Comparison of ENCODE assay signal across 8 cellular contexts in genomic region chr14:92783813-92784431, GRCh38. TPM values are rescaled to one million over a fixed set of nuclear protein-coding genes. Genes with fewer than 3 reads are reported as not detected.
DNase-seq lines count a peak whose midpoint lies in the region; ATAC-seq and TF ChIP-seq lines count a peak whose summit lies in the region.

No MANE protein-coding gene starts in this region.

- DNase-seq in BE2C (peak; percentile 29), LHCN-M2 (ENCODE audit: low read depth) (peak; percentile 56), OCI-M1 (lab: John Stamatoyannopoulos, UW) (peak; percentile 75), mammary epithelial cell (peak; percentile 50), kidney tubule cell (ENCODE audit: low spot score) (peak; percentile 72), testis (peak; percentile 71), ureter (ENCODE audit: low spot score) (no peak)

- dilution Hi-C loops in mammary epithelial cell (cut with HindIII; ENCODE audit: low sequenced_read_pairs) = no loop called here

- no peak overlapping the region for H3K4me2 ChIP-seq in mammary epithelial cell (ENCODE audit: insufficient read depth, low read depth, low read length)

- H3K9ac ChIP-seq in mammary epithelial cell (ENCODE audit: insufficient read depth, low read length) = no peak overlapping the region

- H3K9me3 ChIP-seq in BE2C (no peaks in the 10 kb centered on the region; the same call in 1 of the 2 replicates), mammary epithelial cell (replicated peaks; ENCODE audit: insufficient read depth, low read length) (no peaks in the 10 kb centered on the region), testis (no peaks in the 10 kb centered on the region)

- CTCF ChIA-PET in mammary epithelial cell (lab: Charles Lee; ENCODE audit: low non-redundant PET) = no interaction called here

- BruUV-seq in mammary epithelial cell (replicated peaks; lab: Mats Ljungman, UMichigan) = no TSS peak

- TF ChIP-seq CTCF in BE2C (IDR thresholded peaks at IDR 0.05; ENCODE audit: low read depth, low read length) (peak; percentile 66), mammary epithelial cell (conservative IDR thresholded peaks at IDR 0.05 in 1 of 2, IDR thresholded peaks at IDR 0.05 in 1 of 2; ENCODE audit: extremely low read depth in 1 of 2, insufficient read depth in 1 of 2, low read depth in 1 of 2, low read length in 2 of 2) (peak; percentile 41 to 57), testis (IDR thresholded peaks at IDR 0.05) (peak; percentile 46 to 62 (median 54))

- no peaks in the 10 kb centered on the region for H3K79me2 ChIP-seq in mammary epithelial cell (ENCODE audit: insufficient read depth, low read length)

- 53% methylated on average over 2 of the region's 2 CpGs for WGBS in mammary epithelial cell (ENCODE audit: low coverage, missing lambda C conversion rate)
- 41 to 47% methylated on average over 2 of the region's 2 CpGs for WGBS in testis, 2 donors

- H4K20me1 ChIP-seq in mammary epithelial cell (ENCODE audit: insufficient read depth, low read length) = no peaks in the 10 kb centered on the region

- H3K36me3 ChIP-seq in BE2C = no peaks in the 10 kb centered on the region
- no peaks in the 10 kb centered on the region for H3K36me3 ChIP-seq in mammary epithelial cell (ENCODE audit: insufficient read depth, low read length)
- no peaks in the 10 kb centered on the region for H3K36me3 ChIP-seq in testis (ENCODE audit: low read depth, missing control alignments)

- peak; percentile 71 for ATAC-seq in GM18511 (IDR thresholded peaks at IDR 0.05; ENCODE audit: unreplicated experiment)

- H3K27ac ChIP-seq in mammary epithelial cell (ENCODE audit: insufficient read depth, low read depth, low read length) (no peak overlapping the region), testis (peak overlapping the region; percentile 46 to 74)

- TF ChIP-seq POLR2A in testis (IDR thresholded peaks at IDR 0.05) = no peak

- no peak overlapping the region for H2AFZ ChIP-seq in mammary epithelial cell (ENCODE audit: low read depth, low read length)

- H3K4me3 ChIP-seq in BE2C (ENCODE audit: low read depth, low read length) (no peak overlapping the region), mammary epithelial cell (replicated peaks in 1 of 3; ENCODE audit: insufficient read depth in 1 of 3, low read depth in 2 of 3, low read length in 3 of 3) (no peak overlapping the region), testis (no peak overlapping the region)

- H3K4me1 ChIP-seq in BE2C (peaks cover 3% of the 10 kb centered on the region; the same call in 1 of the 2 replicates), mammary epithelial cell (ENCODE audit: insufficient read depth, low read length) (peaks cover 19% of the 10 kb centered on the region), testis (peaks cover 19% of the 10 kb centered on the region)

- intact Hi-C loops in mammary epithelial cell (cut with micrococcal nuclease) = loop anchor here (1.0 kb wide), 2 partner anchors 70 to 97 kb away; no protein-coding TSS in a partner anchor
- intact Hi-C loops in testis (cut with DNase I; ENCODE audit: low total_unique reads) = loop anchor here (10.0 kb wide), 1 partner anchor 99 kb away; no protein-coding TSS in a partner anchor

- in situ Hi-C loops in mammary epithelial cell (cut with MboI; ENCODE audit: low sequenced_read_pairs in 2 of 2) = loop anchor here (5.0 to 25.0 kb wide), 2 partner anchors 72 to 672 kb away; partner anchors contain the start of genes ATXN3 (in 1 of the 2), CPSF2 (in 1 of the 2) and NDUFB1 (in 1 of the 2)

- H3K27me3 ChIP-seq in BE2C (no peaks in the 10 kb centered on the region), mammary epithelial cell (ENCODE audit: insufficient read depth, low read length) (no peaks in the 10 kb centered on the region), testis (no peaks in the 10 kb centered on the region)

RNA-seq across cellular contexts. Expression of gene GOLGA5, which starts 10.2 kb away (rescaled TPM):
- polyA plus RNA-seq in BE2C (2012; ENCODE audit: insufficient read depth, insufficient read length, low read depth) = 31.1 TPM
- total RNA-seq in LHCN-M2 (2014; rRNA removed) = 33.7 and 40.6 TPM in 2 replicates
- 14.7 TPM for polyA plus RNA-seq in LHCN-M2 (2012)
- 10 to 100 TPM; 38.1 to 48.5 TPM for total RNA-seq in mammary epithelial cell
- polyA plus RNA-seq in mammary epithelial cell = 18.9 TPM
- polyA minus RNA-seq in mammary epithelial cell = 16.0 TPM
- 10 to 100 TPM; 78.2 to 92.0 TPM for total RNA-seq in testis
- polyA plus RNA-seq in testis (ENCODE audit: insufficient read depth, low read depth, low replicate concordance) = 46.8 TPM
- 33.2 TPM for total RNA-seq in ureter

RNA-seq across cellular contexts. Expression of gene LGMN, which starts 35.5 kb away (rescaled TPM):
- 76.6 TPM for polyA plus RNA-seq in BE2C (2012; ENCODE audit: insufficient read depth, insufficient read length, low read depth)
- total RNA-seq in LHCN-M2 (2014; rRNA removed) (3.3 and 3.8 TPM in 2 replicates), mammary epithelial cell (10 to 100 TPM; 28.8 to 30.2 TPM), testis (100 to 1,000 TPM in 1 of 2 donors, 10 to 100 TPM in 1; 58.1 to 102 TPM), ureter (100 TPM)
- 5.5 TPM for polyA plus RNA-seq in LHCN-M2 (2012)
- polyA plus RNA-seq in mammary epithelial cell (47.9 TPM), testis (ENCODE audit: insufficient read depth, low read depth, low replicate concordance) (88.9 TPM)
- polyA minus RNA-seq in mammary epithelial cell = 69.8 TPM
